9 cellular contexts compared by ENCODE assay signal in the genomic region with DNA sequence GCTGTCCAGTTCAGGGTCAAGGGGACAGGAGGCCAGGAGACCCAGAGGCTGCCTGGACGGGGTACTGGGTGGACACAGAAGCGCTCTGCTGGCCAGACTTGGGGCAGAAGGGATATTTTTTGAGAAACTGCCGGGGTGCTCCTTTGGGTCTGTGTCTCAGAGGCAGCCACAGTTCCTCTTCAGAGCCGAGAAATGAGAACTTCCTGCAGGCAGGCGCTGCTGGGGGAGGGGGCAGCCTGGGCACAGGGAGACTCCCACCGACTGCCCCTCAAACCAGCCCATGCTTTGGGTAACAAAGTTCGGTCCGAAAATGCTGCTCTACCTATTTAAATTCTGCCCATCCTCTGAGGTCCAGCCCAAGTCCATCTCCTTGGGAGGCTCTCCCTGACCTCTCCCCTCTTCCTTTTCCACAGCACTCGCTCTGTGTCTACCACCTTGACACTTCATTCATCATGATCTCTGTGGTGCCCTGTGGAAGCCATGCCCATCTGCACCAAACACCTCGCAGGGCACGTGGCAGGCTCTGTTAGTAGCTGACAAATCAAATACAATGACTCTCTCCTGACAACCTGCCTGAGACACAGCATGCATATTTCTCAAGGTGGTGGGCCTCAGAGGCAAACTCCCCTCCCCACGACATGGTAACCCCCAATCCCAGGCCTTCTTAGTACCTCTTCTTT. TPM values are rescaled to one million over a fixed set of nuclear protein-coding genes. Genes with fewer than 3 reads are reported as not detected.
DNase-seq lines count a peak whose midpoint lies in the region; ATAC-seq, FAIRE-seq and TF ChIP-seq lines count a peak whose summit lies in the region.
"Had no signal": no experiment of that assay in that cellular context is flagged by ENCODE, and none has a peak within 500 bp of the region (broad histone marks: within the 10 kb centered on the region; RNA-seq: fewer than 3 reads in every experiment).

No MANE protein-coding gene starts in this region.

- no peak overlapping the region for H2AFZ ChIP-seq in GM12878 (ENCODE audit: control insufficient read depth, low read depth, low read length)

- SMC1A ChIA-PET in GM12878 (lab: Charles Lee; ENCODE audit: uncharacterized antibody, unreplicated experiment) = no interaction called here

- H3K9ac ChIP-seq in GM12878 (ENCODE audit: control insufficient read depth, insufficient read depth, low read length) = no peak overlapping the region

- H3K36me3 Mint-ChIP-seq in stimulated activated naive CD8-positive, alpha-beta T cell treated with anti-CD3 and anti-CD28 coated beads, Interleukin-15, Interleukin-2, amounts not matched to agents 100 ng/mL and 50 ng/mL, for 24 hours (ENCODE audit: low read depth) = peaks cover 59% of the 10 kb centered on the region
- H3K36me3 Mint-ChIP-seq in naive thymus-derived CD8-positive, alpha-beta T cell = peaks cover 0 to 15% (median 0%) of the 10 kb centered on the region in 3 donors

- no peak overlapping the region for H3K4me3 ChIP-seq in GM12878

- H3K9me3 ChIP-seq in GM12878 (replicated peaks; ENCODE audit: control insufficient read depth, insufficient read depth, low read length) = no peaks in the 10 kb centered on the region

- TF ChIP-seq RAD21 in GM12878 (IDR thresholded peaks at IDR 0.05; ENCODE audit: insufficient read depth, low read depth, low read length) = no peak

- ATAC-seq in stimulated activated naive CD8-positive, alpha-beta T cell treated with anti-CD3 and anti-CD28 coated beads, Interleukin-15, Interleukin-2, amounts not matched to agents 100 U/mL and 50 U/mL, for 24 hours = no peak
- ATAC-seq in GM12878 (no peak), HG03457 (IDR thresholded peaks at IDR 0.05; ENCODE audit: unreplicated experiment) (no peak)
- ATAC-seq in naive thymus-derived CD8-positive, alpha-beta T cell = no peak

- peak overlapping the region; percentile 12 for H3K4me3 Mint-ChIP-seq in stimulated activated naive CD8-positive, alpha-beta T cell treated with anti-CD3 and anti-CD28 coated beads, Interleukin-15, Interleukin-2, amounts not matched to agents 100 ng/mL and 50 ng/mL, for 24 hours
- H3K4me3 Mint-ChIP-seq in naive thymus-derived CD8-positive, alpha-beta T cell = peak overlapping the region; percentile 47 to 84 (median 72)

- 13% methylated on average over 10 of the region's 12 CpGs for WGBS in GM12878 (ENCODE audit: insufficient coverage, insufficient replicate concordance, low lambda C conversion rate, missing lambda C conversion rate)

- intact Hi-C loops in GM12878 (cut with micrococcal nuclease; ENCODE audit: unreplicated experiment) = no loop called here

- peak overlapping the region; percentile 13 for H3K4me2 ChIP-seq in GM12878 (ENCODE audit: control insufficient read depth, insufficient read depth)

- RAD21 ChIA-PET in GM12878 (lab: Charles Lee; ENCODE audit: unreplicated experiment) = interaction anchor here (1.5 to 7.5 kb wide), 2 partner anchors 34 to 35 kb away, joined by 5 to 166 read pairs; no protein-coding TSS in a partner anchor

- H3K27me3 ChIP-seq in GM12878 (replicated peaks in 1 of 2; ENCODE audit: control insufficient read depth in 2 of 2, insufficient read depth in 2 of 2, low read length in 1 of 2) = no peaks in the 10 kb centered on the region; a peak in 1 of 4 replicates

- no peak for TF ChIP-seq EP300 in GM12878 (IDR thresholded peaks at IDR 0.05; ENCODE audit: borderline replicate concordance in 1 of 2, control insufficient read depth in 1 of 2, low read depth in 2 of 2, low read length in 2 of 2)

- no peak for TF ChIP-seq POLR2A in GM12878 (IDR thresholded peaks at IDR 0.05; ENCODE audit: low read depth, low read length)

- in situ Hi-C loops in GM12878 (cut with MboI) = no loop called here

- CTCF ChIA-PET in GM12878 (lab: Yijun Ruan, JAX) = interaction anchor here (2.1 to 7.9 kb wide), 2 partner anchors 10 to 32 kb away, joined by 10 to 215 read pairs; no protein-coding TSS in a partner anchor

- no peaks in the 10 kb centered on the region; the same call in 1 of the 2 replicates for H3K79me2 ChIP-seq in GM12878 (ENCODE audit: control insufficient read depth, insufficient read depth, low read length)

- no peaks in the 10 kb centered on the region for H3K27me3 Mint-ChIP-seq in stimulated activated naive CD8-positive, alpha-beta T cell treated with anti-CD3 and anti-CD28 coated beads, Interleukin-15, Interleukin-2, amounts not matched to agents 100 ng/mL and 50 ng/mL, for 24 hours
- H3K27me3 Mint-ChIP-seq in naive thymus-derived CD8-positive, alpha-beta T cell = no peaks in the 10 kb centered on the region

- no peaks in the 10 kb centered on the region; a peak in 2 of 4 replicates for H3K36me3 ChIP-seq in GM12878 (ENCODE audit: control insufficient read depth in 2 of 2, insufficient read depth in 2 of 2, low read length in 1 of 2)

- peak overlapping the region; percentile 96 for H3K27ac Mint-ChIP-seq in stimulated activated naive CD8-positive, alpha-beta T cell treated with anti-CD3 and anti-CD28 coated beads, Interleukin-15, Interleukin-2, amounts not matched to agents 100 ng/mL and 50 ng/mL, for 24 hours
- peak overlapping the region; percentile 77 to 99 (median 84) for H3K27ac Mint-ChIP-seq in naive thymus-derived CD8-positive, alpha-beta T cell

- FAIRE-seq in GM12878 (lab: Jason Lieb, UNC) = no peak
- no peak for FAIRE-seq in frontal cortex (lab: Jason Lieb, UNC)
- FAIRE-seq: keratinocyte had no signal

- no peaks in the 10 kb centered on the region for H3K9me3 Mint-ChIP-seq in stimulated activated naive CD8-positive, alpha-beta T cell treated with anti-CD3 and anti-CD28 coated beads, Interleukin-15, Interleukin-2, amounts not matched to agents 100 ng/mL and 50 ng/mL, for 24 hours
- H3K9me3 Mint-ChIP-seq in naive thymus-derived CD8-positive, alpha-beta T cell = no peaks in the 10 kb centered on the region

- DNase-seq in stimulated activated naive CD8-positive, alpha-beta T cell treated with anti-CD3 and anti-CD28 coated beads, Interleukin-15, Interleukin-2, amounts not matched to agents 100 U/mL and 50 U/mL, for 24 hours = no peak
- no peak for DNase-seq in GM12878 (ENCODE audit: low read depth, low spot score)
- no peak for DNase-seq in naive thymus-derived CD8-positive, alpha-beta T cell
- DNase-seq in DMS 273 (lab: John Stamatoyannopoulos, UW; ENCODE audit: unreplicated experiment) = no peak
- DNase-seq in stimulated activated CD4-positive, alpha-beta T cell treated with anti-CD3 and anti-CD28 coated beads, Interleukin-4, amount 100 ng/mL, for 24 hours = no peak
- DNase-seq in frontal cortex (ENCODE audit: low spot score in 2 of 2) = no peak

- POLR2A ChIA-PET in GM12878 (lab: Charles Lee) = no interaction called here
- POLR2A ChIA-PET in naive thymus-derived CD8-positive, alpha-beta T cell (lab: Charles Lee) = interaction anchor here (2.2 to 22.6 kb wide), 4 partner anchors 10 to 28 kb away, joined by 13 to 514 read pairs (median 41); partner anchors contain the start of gene HDAC7

- no peak overlapping the region for H3K27ac ChIP-seq in GM12878 (ENCODE audit: control insufficient read depth, insufficient read depth)

- TF ChIP-seq CTCF in GM12878 (IDR thresholded peaks at IDR 0.05 in 2 of 3, conservative IDR thresholded peaks at IDR 0.05 in 1 of 3; ENCODE audit: control insufficient read depth in 2 of 3, extremely low read depth in 1 of 3, insufficient read depth in 1 of 3, low read depth in 3 of 3, low read length in 3 of 3) = no peak

- H3K4me1 Mint-ChIP-seq in stimulated activated naive CD8-positive, alpha-beta T cell treated with anti-CD3 and anti-CD28 coated beads, Interleukin-15, Interleukin-2, amounts not matched to agents 100 ng/mL and 50 ng/mL, for 24 hours (ENCODE audit: low read depth) = peaks cover 95% of the 10 kb centered on the region
- H3K4me1 Mint-ChIP-seq in naive thymus-derived CD8-positive, alpha-beta T cell = peaks cover 55 to 98% (median 96%) of the 10 kb centered on the region in 4 donors

- peaks cover 27% of the 10 kb centered on the region for H3K4me1 ChIP-seq in GM12878 (ENCODE audit: control insufficient read depth, insufficient read depth, low read length)

- no TSS peak for BruUV-seq in GM12878 (replicated peaks; lab: Mats Ljungman, UMichigan)

- H4K20me1 ChIP-seq in GM12878 (ENCODE audit: control insufficient read depth, insufficient read depth) = no peaks in the 10 kb centered on the region

RNA-seq across cellular contexts. Expression of gene HDAC7, which starts 16.4 kb away (rescaled TPM):
- total RNA-seq in GM12878 (2013; cell fraction: nucleolus; rRNA removed) = 25.7 and 29.4 TPM in 2 replicates
- total RNA-seq in GM12878 (2014; rRNA removed) = 5.0 and 6.9 TPM in 2 replicates
- total RNA-seq in GM12878 (2014; rRNA removed; fragmentation: Illumina TruSeq; extraction: Trizol) = 3.1 and 3.9 TPM in 2 replicates
- total RNA-seq in GM12878 (2021) = 12.6 and 18.3 TPM in 2 replicates
- polyA plus RNA-seq in GM12878 (2011; ENCODE audit: low read depth) = 14.4 TPM
- 5.1 and 5.6 TPM in 2 replicates for polyA plus RNA-seq in GM12878 (2011; rRNA removed)
- polyA plus RNA-seq in GM12878 (2011; cell fraction: cytosol; rRNA removed) = 5.8 and 7.1 TPM in 2 replicates
- 46.3 and 61.4 TPM in 2 replicates for polyA plus RNA-seq in GM12878 (2011; cell fraction: nucleus; rRNA removed)
- 31.4 and 31.5 TPM in 2 replicates for polyA plus RNA-seq in GM12878 (2012)
- polyA plus RNA-seq in GM12878 (2014; fragmentation: Illumina TruSeq; extraction: Trizol) = 2.5 and 6.3 TPM in 2 replicates
- polyA plus RNA-seq in GM12878 (2014; fragmentation: Nextera tagmentation; extraction: Ambion mirVana) = 1 to 10 TPM in 1 of 2 experiments, under 1 TPM in 1; 0.47 to 1.3 TPM
- 10.1 and 11.4 TPM in 2 replicates for polyA plus RNA-seq in GM12878 (2014; rRNA removed)
- 1 to 10 TPM; 5.1 to 6.2 TPM for polyA plus RNA-seq in GM12878 (2016; fragmentation: Nextera tagmentation; extraction: Ambion mirVana)
- 4.2 and 8.0 TPM in 2 replicates for polyA minus RNA-seq in GM12878 (2011; rRNA and poly(A)+ RNA removed)
- polyA minus RNA-seq in GM12878 (2011; cell fraction: cytosol; rRNA and poly(A)+ RNA removed) = 3.9 and 4.3 TPM in 2 replicates
- 8.6 and 12.2 TPM in 2 replicates for polyA minus RNA-seq in GM12878 (2011; cell fraction: nucleus; rRNA and poly(A)+ RNA removed)
- total RNA-seq in naive thymus-derived CD8-positive, alpha-beta T cell = 100 to 1,000 TPM; 160 to 165 TPM
- polyA plus RNA-seq in naive thymus-derived CD8-positive, alpha-beta T cell = 10 to 100 TPM; 10.2 to 30.5 (median 14.3) TPM
- total RNA-seq in frontal cortex = 4.9 TPM

RNA-seq across cellular contexts. Expression of gene SLC48A1, which starts 30.3 kb away (rescaled TPM):
- total RNA-seq in GM12878 (2013; cell fraction: nucleolus; rRNA removed) = 2.5 and 3.7 TPM in 2 replicates
- 1.7 and 2.4 TPM in 2 replicates for total RNA-seq in GM12878 (2014; rRNA removed)
- 1.1 and 1.2 TPM in 2 replicates for total RNA-seq in GM12878 (2014; rRNA removed; fragmentation: Illumina TruSeq; extraction: Trizol)
- 2.4 and 3.8 TPM in 2 replicates for total RNA-seq in GM12878 (2021)
- 0.84 TPM for polyA plus RNA-seq in GM12878 (2011; ENCODE audit: low read depth)
- 0.55 and 1.2 TPM in 2 replicates for polyA plus RNA-seq in GM12878 (2011; rRNA removed)
- 1.6 and 2.1 TPM in 2 replicates for polyA plus RNA-seq in GM12878 (2011; cell fraction: cytosol; rRNA removed)
- polyA plus RNA-seq in GM12878 (2011; cell fraction: nucleus; rRNA removed) = 2.4 and 2.7 TPM in 2 replicates
- polyA plus RNA-seq in GM12878 (2012) = 1.8 and 2.1 TPM in 2 replicates
- 1.6 TPM in 2 replicates for polyA plus RNA-seq in GM12878 (2014; fragmentation: Illumina TruSeq; extraction: Trizol)
- 1 to 10 TPM; 1.1 to 2.2 TPM for polyA plus RNA-seq in GM12878 (2014; fragmentation: Nextera tagmentation; extraction: Ambion mirVana)
- polyA plus RNA-seq in GM12878 (2014; rRNA removed) = 1.1 and 1.9 TPM in 2 replicates
- polyA plus RNA-seq in GM12878 (2016; fragmentation: Nextera tagmentation; extraction: Ambion mirVana) = 1 to 10 TPM; 4.0 to 4.9 TPM
- 1.2 and 1.8 TPM in 2 replicates for polyA minus RNA-seq in GM12878 (2011; rRNA and poly(A)+ RNA removed)
- 0.67 and 0.94 TPM in 2 replicates for polyA minus RNA-seq in GM12878 (2011; cell fraction: cytosol; rRNA and poly(A)+ RNA removed)
- polyA minus RNA-seq in GM12878 (2011; cell fraction: nucleus; rRNA and poly(A)+ RNA removed) = 0.38 and 1.9 TPM in 2 replicates
- 10 to 100 TPM; 11.5 to 12.8 TPM for total RNA-seq in naive thymus-derived CD8-positive, alpha-beta T cell
- 10 to 100 TPM in 1 of 3 donors, 1 to 10 TPM in 2; 9.4 to 11.6 (median 9.7) TPM for polyA plus RNA-seq in naive thymus-derived CD8-positive, alpha-beta T cell
- total RNA-seq in frontal cortex = 8.6 TPM

RNA-seq across cellular contexts. Expression of gene RAPGEF3, which starts 44.7 kb away (rescaled TPM):
- 4.6 and 5.7 TPM in 2 replicates for total RNA-seq in GM12878 (2013; cell fraction: nucleolus; rRNA removed)
- total RNA-seq in GM12878 (2014; rRNA removed) = 0.27 and 0.28 TPM in 2 replicates
- 0.09 and 0.18 TPM in 2 replicates for total RNA-seq in GM12878 (2014; rRNA removed; fragmentation: Illumina TruSeq; extraction: Trizol)
- 0.64 and 0.88 TPM in 2 replicates for total RNA-seq in GM12878 (2021)
- 0.38 TPM for polyA plus RNA-seq in GM12878 (2011; ENCODE audit: low read depth)
- polyA plus RNA-seq in GM12878 (2011; rRNA removed) = 0.30 and 0.68 TPM in 2 replicates
- polyA plus RNA-seq in GM12878 (2011; cell fraction: cytosol; rRNA removed) = 0.63 and 0.94 TPM in 2 replicates
- 3.4 and 4.8 TPM in 2 replicates for polyA plus RNA-seq in GM12878 (2011; cell fraction: nucleus; rRNA removed)
- 0.81 and 0.97 TPM in 2 replicates for polyA plus RNA-seq in GM12878 (2012)
- 0.17 and 0.34 TPM in 2 replicates for polyA plus RNA-seq in GM12878 (2014; fragmentation: Illumina TruSeq; extraction: Trizol)
- polyA plus RNA-seq in GM12878 (2014; fragmentation: Nextera tagmentation; extraction: Ambion mirVana) = under 1 TPM in 1 of 2 experiments, not detected in 1; 0.02 TPM
- 0.63 and 0.92 TPM in 2 replicates for polyA plus RNA-seq in GM12878 (2014; rRNA removed)
- polyA plus RNA-seq in GM12878 (2016; fragmentation: Nextera tagmentation; extraction: Ambion mirVana) = under 1 TPM in 1 of 2 experiments, not detected in 1; 0.27 TPM
- 0.22 and 1.5 TPM in 2 replicates for polyA minus RNA-seq in GM12878 (2011; rRNA and poly(A)+ RNA removed)
- polyA minus RNA-seq in GM12878 (2011; cell fraction: cytosol; rRNA and poly(A)+ RNA removed) = 1.7 TPM in 1 of 2 replicates, not detected in the other
- 1.3 and 3.1 TPM in 2 replicates for polyA minus RNA-seq in GM12878 (2011; cell fraction: nucleus; rRNA and poly(A)+ RNA removed)
- under 1 TPM; 0.63 to 0.65 TPM for total RNA-seq in naive thymus-derived CD8-positive, alpha-beta T cell
- polyA plus RNA-seq in naive thymus-derived CD8-positive, alpha-beta T cell = under 1 TPM; 0.08 to 0.27 (median 0.12) TPM
- 7.7 TPM for total RNA-seq in frontal cortex

Comparison
In these comparisons a context has a peak if more than half of its experiments do, and no peak if none do; other contexts are left out.
1. RNA of gene HDAC7, which starts 16.4 kb away (total RNA-seq): 160 to 165 TPM in naive thymus-derived CD8-positive, alpha-beta T cell; 3.1 to 29.4 TPM in GM12878 and 4.9 TPM in frontal cortex (single experiment); every median in the first group is over 4 times any median in the second.